Comparison of ENCODE assay signal across 8 cellular contexts in genomic region chr3:190585771-190586630, GRCh38.
DNase-seq lines count a peak whose midpoint lies in the region; ATAC-seq and TF ChIP-seq lines count a peak whose summit lies in the region.

No MANE protein-coding gene starts in this region.

- no peaks in the 10 kb centered on the region for H3K9me3 Mint-ChIP-seq in activated naive CD4-positive, alpha-beta T cell treated with anti-CD3 and anti-CD28 coated beads, Interleukin-2, amount 50 U/mL, for 24 hours
- no peaks in the 10 kb centered on the region for H3K9me3 Mint-ChIP-seq in stimulated activated memory B cell treated with anti-CD40 and anti-IgM and Interleukin-4, amounts not matched to agents 10 μg/mL and 1 μg/mL and 100 μg/mL, for 72 hours

- H3K4me3 Mint-ChIP-seq in activated naive CD4-positive, alpha-beta T cell treated with anti-CD3 and anti-CD28 coated beads, Interleukin-2, amount 50 U/mL, for 24 hours, result peak overlapping the region; percentile 56
- H3K4me3 Mint-ChIP-seq in stimulated activated memory B cell treated with anti-CD40 and anti-IgM and Interleukin-4, amounts not matched to agents 10 μg/mL and 1 μg/mL and 100 μg/mL, for 72 hours, result no peak overlapping the region

- peak; percentile 58 for ATAC-seq in left lobe of liver
- peak; percentile 67 for ATAC-seq in stimulated activated memory B cell treated with anti-CD40 and anti-IgM and Interleukin-4, amounts not matched to agents 10 μg/mL and 1 μg/mL and 100 μg/mL, for 72 hours

- TF ChIP-seq POLR2A in ovary (IDR thresholded peaks at IDR 0.05), result no peak

- no peak overlapping the region for H3K4me3 ChIP-seq in H7 (ENCODE audit: insufficient read depth, low read depth, low read length)
- no peak overlapping the region for H3K4me3 ChIP-seq in ovary

- peak overlapping the region; percentile 98 for H3K27ac Mint-ChIP-seq in activated naive CD4-positive, alpha-beta T cell treated with anti-CD3 and anti-CD28 coated beads, Interleukin-2, amount 50 U/mL, for 24 hours
- peak overlapping the region; percentile 73 for H3K27ac Mint-ChIP-seq in stimulated activated memory B cell treated with anti-CD40 and anti-IgM and Interleukin-4, amounts not matched to agents 10 μg/mL and 1 μg/mL and 100 μg/mL, for 72 hours

- intact Hi-C loops in ovary (cut with DNase I), result no loop called here

- no peaks in the 10 kb centered on the region for H3K4me1 ChIP-seq in ovary (ENCODE audit: insufficient read depth)

- no peaks in the 10 kb centered on the region for H3K36me3 ChIP-seq in H7 (replicated peaks; ENCODE audit: control insufficient read depth, insufficient read depth, low read length)
- no peaks in the 10 kb centered on the region for H3K36me3 ChIP-seq in ovary

- H3K27ac ChIP-seq in ovary, result no peak overlapping the region

- no peak for TF ChIP-seq EP300 in ovary (IDR thresholded peaks at IDR 0.05)

- peaks cover 6% of the 10 kb centered on the region for H3K36me3 Mint-ChIP-seq in activated naive CD4-positive, alpha-beta T cell treated with anti-CD3 and anti-CD28 coated beads, Interleukin-2, amount 50 U/mL, for 24 hours
- H3K36me3 Mint-ChIP-seq in stimulated activated memory B cell treated with anti-CD40 and anti-IgM and Interleukin-4, amounts not matched to agents 10 μg/mL and 1 μg/mL and 100 μg/mL, for 72 hours, result peaks cover 7% of the 10 kb centered on the region

- H3K27me3 Mint-ChIP-seq in activated naive CD4-positive, alpha-beta T cell treated with anti-CD3 and anti-CD28 coated beads, Interleukin-2, amount 50 U/mL, for 24 hours, result no peaks in the 10 kb centered on the region
- no peaks in the 10 kb centered on the region for H3K27me3 Mint-ChIP-seq in stimulated activated memory B cell treated with anti-CD40 and anti-IgM and Interleukin-4, amounts not matched to agents 10 μg/mL and 1 μg/mL and 100 μg/mL, for 72 hours

- WGBS in ovary, 3 donors, result 74 to 80% (median 74%) methylated on average over 6 of the region's 6 CpGs

- peaks cover 22% of the 10 kb centered on the region for H3K4me1 Mint-ChIP-seq in activated naive CD4-positive, alpha-beta T cell treated with anti-CD3 and anti-CD28 coated beads, Interleukin-2, amount 50 U/mL, for 24 hours
- peaks cover 25% of the 10 kb centered on the region for H3K4me1 Mint-ChIP-seq in stimulated activated memory B cell treated with anti-CD40 and anti-IgM and Interleukin-4, amounts not matched to agents 10 μg/mL and 1 μg/mL and 100 μg/mL, for 72 hours

- no peak for TF ChIP-seq CTCF in ovary (IDR thresholded peaks at IDR 0.05)

- H3K27me3 ChIP-seq in H7 (ENCODE audit: control insufficient read depth, insufficient read depth, low read length) (no peaks in the 10 kb centered on the region), ovary (no peaks in the 10 kb centered on the region)

- DNase-seq in AG08395 (ENCODE audit: low spot score) (peak; percentile 90), H7 (peak; percentile 26), NCI-H69 (lab: John Stamatoyannopoulos, UW) (peak; percentile 12), left lobe of liver (ENCODE audit: low spot score) (no peak), ovary (no peak), NCI-H2029 (lab: John Stamatoyannopoulos, UW) (no peak)

- no peaks in the 10 kb centered on the region for H3K9me3 ChIP-seq in ovary

Comparison
In these comparisons a context has a peak if more than half of its experiments do, and no peak if none do; other contexts are left out.
1. DNase-seq: peak in AG08395 (single experiment), H7 (single experiment) and NCI-H69 (single experiment); none in left lobe of liver (single experiment), ovary (0 of 5) and NCI-H2029 (single experiment).